In the genomic region with DNA sequence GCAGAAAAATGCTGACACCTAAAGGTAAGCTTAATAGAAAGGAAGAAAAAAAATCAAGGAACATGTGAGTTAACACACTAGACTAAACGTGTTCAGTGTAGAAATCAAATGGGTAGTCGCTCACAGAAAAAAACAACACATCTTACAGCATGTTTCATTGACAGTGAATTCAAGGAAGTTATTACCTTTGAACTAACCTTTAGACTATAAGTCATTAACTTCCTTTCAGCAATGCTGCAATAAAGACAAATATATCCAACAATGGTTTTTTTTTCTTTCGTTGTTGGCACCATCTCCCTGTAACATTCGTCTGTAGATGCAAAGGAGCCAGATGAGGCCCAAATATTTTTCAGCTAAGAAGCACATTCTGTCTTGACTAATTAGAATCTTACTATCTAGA, we compare ENCODE assay signal across 25 cellular contexts. TPM values are rescaled to one million over a fixed set of nuclear protein-coding genes. Genes with fewer than 3 reads are reported as not detected.
DNase-seq lines count a peak whose midpoint lies in the region; ATAC-seq, FAIRE-seq and TF ChIP-seq lines count a peak whose summit lies in the region.
"Had no signal": no experiment of that assay in that cellular context is flagged by ENCODE, and none has a peak within 500 bp of the region (broad histone marks: within the 10 kb centered on the region; RNA-seq: fewer than 3 reads in every experiment).

No MANE protein-coding gene starts in this region.

- FAIRE-seq in H54 (lab: Jason Lieb, UNC) = no peak

- ATAC-seq in Right ventricle myocardium inferior (no peak), T-cell (replicated peaks in 1 of 4) (peak in 1 of 4 experiments; percentile 43), HG03571 (IDR thresholded peaks at IDR 0.05; ENCODE audit: unreplicated experiment) (no peak)
- ATAC-seq: activated T-helper 17 cell treated with anti-CD3 and anti-CD28 coated beads, Interleukin-2, amount 50 U/mL, for 72 hours; body of pancreas; stimulated activated naive CD8-positive, alpha-beta T cell treated with anti-CD3 and anti-CD28 coated beads, Interleukin-15, Interleukin-2, amounts not matched to agents 100 U/mL and 50 U/mL, for 24 hours had no signal

- H3K9me3 ChIP-seq in cardiac muscle cell (ENCODE audit: low read depth) (no peaks in the 10 kb centered on the region), hepatocyte (ENCODE audit: low read depth) (no peaks in the 10 kb centered on the region), transverse colon (no peaks in the 10 kb centered on the region)
- H3K9me3 ChIP-seq: BE2C, body of pancreas, SJCRH30, thoracic aorta had no signal

- POLR2A ChIA-PET in T-cell (lab: Charles Lee) = no interaction called here

- TF ChIP-seq EP300 in transverse colon (IDR thresholded peaks at IDR 0.05; ENCODE audit: low read depth) = no peak

- peaks cover 0 to 10% (median 8%) of the 10 kb centered on the region in 3 donors for H3K9me3 Mint-ChIP-seq in T-cell

- H3K4me2 ChIP-seq in hepatocyte = no peak overlapping the region

- H3K36me3 ChIP-seq in cardiac muscle cell (peaks cover 29% of the 10 kb centered on the region), hepatocyte (replicated peaks; ENCODE audit: insufficient read depth, low read depth) (no peaks in the 10 kb centered on the region), transverse colon (no peaks in the 10 kb centered on the region)
- H3K36me3 ChIP-seq: BE2C, SJCRH30 had no signal

- TF ChIP-seq CTCF in cardiac muscle cell (IDR thresholded peaks at IDR 0.05; ENCODE audit: low read depth, low read length) = no peak
- TF ChIP-seq CTCF in hepatocyte (IDR thresholded peaks at IDR 0.05; ENCODE audit: poor library complexity) = no peak
- no peak for TF ChIP-seq CTCF in transverse colon (IDR thresholded peaks at IDR 0.05)

- peak overlapping the region; percentile 45 to 65 for H3K27ac Mint-ChIP-seq in T-cell
- H3K27ac Mint-ChIP-seq: activated CD4-positive, alpha-beta memory T cell treated with anti-CD3 and anti-CD28 coated beads for 36 hours; activated T-helper 17 cell treated with anti-CD3 and anti-CD28 coated beads, Interleukin-2, amount 50 U/mL, for 72 hours had no signal

- intact Hi-C loops in Right ventricle myocardium inferior (cut with DNase I) (no loop called here), transverse colon (cut with DNase I; ENCODE audit: low total_unique reads) (no loop called here)

- TF ChIP-seq POLR2A in transverse colon (IDR thresholded peaks at IDR 0.05) (no peak), H54 (IDR thresholded peaks at IDR 0.05; ENCODE audit: low read depth, low read length) (no peak)

- peak overlapping the region in 1 of 3 donors; percentile 21 for H3K4me3 Mint-ChIP-seq in T-cell
- H3K4me3 Mint-ChIP-seq: activated CD4-positive, alpha-beta memory T cell treated with anti-CD3 and anti-CD28 coated beads for 36 hours; activated T-helper 17 cell treated with anti-CD3 and anti-CD28 coated beads, Interleukin-2, amount 50 U/mL, for 72 hours; H9 had no signal

- H3K27me3 Mint-ChIP-seq in T-cell = peaks cover 2 to 4% of the 10 kb centered on the region in 2 donors
- H3K27me3 Mint-ChIP-seq: activated CD4-positive, alpha-beta memory T cell treated with anti-CD3 and anti-CD28 coated beads for 36 hours; activated T-helper 17 cell treated with anti-CD3 and anti-CD28 coated beads, Interleukin-2, amount 50 U/mL, for 72 hours had no signal

- H3K79me2 ChIP-seq in hepatocyte = no peaks in the 10 kb centered on the region

- H3K27ac ChIP-seq in cardiac muscle cell (peak overlapping the region; percentile 44), hepatocyte (peak overlapping the region; percentile 19), transverse colon (peak overlapping the region; percentile 66 to 79 (median 76))
- H3K27ac ChIP-seq: body of pancreas, SJCRH30, thoracic aorta had no signal

- H3K36me3 Mint-ChIP-seq in T-cell = no peaks in the 10 kb centered on the region
- H3K36me3 Mint-ChIP-seq: activated CD4-positive, alpha-beta memory T cell treated with anti-CD3 and anti-CD28 coated beads for 36 hours had no signal

- peaks cover 63% of the 10 kb centered on the region for H3K4me1 ChIP-seq in cardiac muscle cell (ENCODE audit: low read depth)
- peaks cover 6% of the 10 kb centered on the region for H3K4me1 ChIP-seq in hepatocyte (ENCODE audit: insufficient read depth)
- peaks cover 8 to 43% (median 34%) of the 10 kb centered on the region in 4 donors for H3K4me1 ChIP-seq in transverse colon
- H3K4me1 ChIP-seq: body of pancreas, SJCRH30 had no signal

- H3K4me1 Mint-ChIP-seq in T-cell = peaks cover 23 to 36% (median 25%) of the 10 kb centered on the region in 3 donors

- no peaks in the 10 kb centered on the region for H3K9me2 ChIP-seq in hepatocyte (replicated peaks; ENCODE audit: insufficient read depth)

- no peak for DNase-seq in cardiac muscle cell (ENCODE audit: low read depth in 1 of 2, low spot score in 1 of 2)
- DNase-seq in Right ventricle myocardium inferior (ENCODE audit: missing footprints) = no peak
- DNase-seq in T-cell = no peak
- DNase-seq in hepatocyte (ENCODE audit: low spot score) = no peak
- DNase-seq in transverse colon = no peak
- no peak for DNase-seq in effector CD4-positive, alpha-beta T cell
- no peak for DNase-seq in H54 (ENCODE audit: insufficient read length, low spot score)
- DNase-seq: activated CD4-positive, alpha-beta memory T cell treated with anti-CD3 and anti-CD28 coated beads for 36 hours; activated CD4-positive, CD25-positive, alpha-beta regulatory T cell treated with anti-CD3 and anti-CD28 coated beads, Interleukin-2, amount 50 U/mL, for 72 hours; activated CD8-positive, alpha-beta memory T cell treated with anti-CD3 and anti-CD28 coated beads, Interleukin-2, amount 50 U/mL, for 4 hours; BE2C; body of pancreas; Calu3; DMS79 treated with DMSO at 0.1 percent for 48 hours; effector CD8-positive, alpha-beta T cell; H9; MM.1S; NCI-H1417 treated with DMSO at 0.1 percent for 48 hours; NCI-H446; NCI-H82; SJCRH30; stimulated activated naive CD8-positive, alpha-beta T cell treated with anti-CD3 and anti-CD28 coated beads, Interleukin-15, Interleukin-2, amounts not matched to agents 100 U/mL and 50 U/mL, for 24 hours had no signal

- H3K27me3 ChIP-seq in cardiac muscle cell = no peaks in the 10 kb centered on the region
- H3K27me3 ChIP-seq in hepatocyte = no peaks in the 10 kb centered on the region
- H3K27me3 ChIP-seq in transverse colon = no peaks in the 10 kb centered on the region
- H3K27me3 ChIP-seq: BE2C, body of pancreas, SJCRH30 had no signal

- in situ Hi-C loops in transverse colon (cut with MboI; ENCODE audit: low pct_ligation_motif_present in 1 of 4, low pct_unique_long_range_greater_than_20kb in 1 of 4, low sequenced_read_pairs in 3 of 4) = loop anchor here in 1 of 4 donors (25.0 kb wide), 2 partner anchors 242 to 467 kb away; a partner anchor contains a TSS

- WGBS in hepatocyte (ENCODE audit: low lambda C conversion rate, missing lambda C conversion rate) = 74% methylated on average over 4 of the region's 4 CpGs
- 40 to 53% methylated on average over 4 of the region's 4 CpGs for WGBS in transverse colon (ENCODE audit: low coverage in 1 of 2), 2 donors

- no peaks in the 10 kb centered on the region for H4K20me1 ChIP-seq in hepatocyte (ENCODE audit: insufficient read depth, poor library complexity, severe bottlenecking)

- CTCF ChIA-PET in T-cell (lab: Charles Lee) = interaction anchor here in 1 of 2 donors (0.5 kb wide), 1 partner anchor 198 kb away, joined by 6 read pairs; no protein-coding TSS in a partner anchor

- no peak overlapping the region for H2AFZ ChIP-seq in hepatocyte

- H3K4me3 ChIP-seq in cardiac muscle cell (no peak overlapping the region), hepatocyte (no peak overlapping the region), transverse colon (peak overlapping the region in 1 of 4 donors; percentile 0)
- H3K4me3 ChIP-seq: body of pancreas, SJCRH30, thoracic aorta had no signal

RNA-seq across cellular contexts. Expression of a gene that starts 31.0 kb away (rescaled TPM):
- total RNA-seq in cardiac muscle cell (60.6 and 129 TPM in 2 replicates), Right ventricle myocardium inferior (276 TPM), T-cell (100 to 1,000 TPM in 4 of 5 donors, 10 to 100 TPM in 1; 97.4 to 139 (median 110) TPM), hepatocyte (94.7 and 96.8 TPM in 2 replicates), transverse colon (10 to 100 TPM; 28.1 to 92.8 (median 51.5) TPM)
- polyA plus RNA-seq in cardiac muscle cell (309 and 332 TPM in 2 replicates), hepatocyte (177 and 194 TPM in 2 replicates)

RNA-seq across cellular contexts. Expression of a gene that starts 48.5 kb away (rescaled TPM):
- total RNA-seq in cardiac muscle cell = 275 and 538 TPM in 2 replicates
- polyA plus RNA-seq in cardiac muscle cell = 179 and 341 TPM in 2 replicates
- 41.8 TPM for total RNA-seq in Right ventricle myocardium inferior
- 1 to 10 TPM in 1 of 5 donors, under 1 TPM in 4; 0.38 to 1.1 (median 0.89) TPM for total RNA-seq in T-cell
- total RNA-seq in hepatocyte = 43.1 and 52.8 TPM in 2 replicates
- polyA plus RNA-seq in hepatocyte = 60.4 and 65.7 TPM in 2 replicates
- total RNA-seq in transverse colon = 10 to 100 TPM in 3 of 4 donors, 1 to 10 TPM in 1; 8.3 to 62.7 (median 27.4) TPM
- total RNA-seq: activated CD4-positive, alpha-beta memory T cell treated with anti-CD3 and anti-CD28 coated beads for 36 hours; Calu3 had no signal

Comparison
In these comparisons a context has a peak if more than half of its experiments do, and no peak if none do; other contexts are left out.
1. H3K27ac ChIP-seq: peak in every context shown above with its lines; median percentile 76 in transverse colon; 44 in cardiac muscle cell; 19 in hepatocyte.